In genomic region chr22:25741692-25742626, GRCh38 we compare ENCODE assay signal across 16 cellular contexts. TPM values are rescaled to one million over a fixed set of nuclear protein-coding genes. Genes with fewer than 3 reads are reported as not detected.
DNase-seq lines count a peak whose midpoint lies in the region; ATAC-seq and TF ChIP-seq lines count a peak whose summit lies in the region.
"Had no signal": no experiment of that assay in that cellular context is flagged by ENCODE, and none has a peak within 500 bp of the region (broad histone marks: within the 10 kb centered on the region; RNA-seq: fewer than 3 reads in every experiment).

A gene with protein sequence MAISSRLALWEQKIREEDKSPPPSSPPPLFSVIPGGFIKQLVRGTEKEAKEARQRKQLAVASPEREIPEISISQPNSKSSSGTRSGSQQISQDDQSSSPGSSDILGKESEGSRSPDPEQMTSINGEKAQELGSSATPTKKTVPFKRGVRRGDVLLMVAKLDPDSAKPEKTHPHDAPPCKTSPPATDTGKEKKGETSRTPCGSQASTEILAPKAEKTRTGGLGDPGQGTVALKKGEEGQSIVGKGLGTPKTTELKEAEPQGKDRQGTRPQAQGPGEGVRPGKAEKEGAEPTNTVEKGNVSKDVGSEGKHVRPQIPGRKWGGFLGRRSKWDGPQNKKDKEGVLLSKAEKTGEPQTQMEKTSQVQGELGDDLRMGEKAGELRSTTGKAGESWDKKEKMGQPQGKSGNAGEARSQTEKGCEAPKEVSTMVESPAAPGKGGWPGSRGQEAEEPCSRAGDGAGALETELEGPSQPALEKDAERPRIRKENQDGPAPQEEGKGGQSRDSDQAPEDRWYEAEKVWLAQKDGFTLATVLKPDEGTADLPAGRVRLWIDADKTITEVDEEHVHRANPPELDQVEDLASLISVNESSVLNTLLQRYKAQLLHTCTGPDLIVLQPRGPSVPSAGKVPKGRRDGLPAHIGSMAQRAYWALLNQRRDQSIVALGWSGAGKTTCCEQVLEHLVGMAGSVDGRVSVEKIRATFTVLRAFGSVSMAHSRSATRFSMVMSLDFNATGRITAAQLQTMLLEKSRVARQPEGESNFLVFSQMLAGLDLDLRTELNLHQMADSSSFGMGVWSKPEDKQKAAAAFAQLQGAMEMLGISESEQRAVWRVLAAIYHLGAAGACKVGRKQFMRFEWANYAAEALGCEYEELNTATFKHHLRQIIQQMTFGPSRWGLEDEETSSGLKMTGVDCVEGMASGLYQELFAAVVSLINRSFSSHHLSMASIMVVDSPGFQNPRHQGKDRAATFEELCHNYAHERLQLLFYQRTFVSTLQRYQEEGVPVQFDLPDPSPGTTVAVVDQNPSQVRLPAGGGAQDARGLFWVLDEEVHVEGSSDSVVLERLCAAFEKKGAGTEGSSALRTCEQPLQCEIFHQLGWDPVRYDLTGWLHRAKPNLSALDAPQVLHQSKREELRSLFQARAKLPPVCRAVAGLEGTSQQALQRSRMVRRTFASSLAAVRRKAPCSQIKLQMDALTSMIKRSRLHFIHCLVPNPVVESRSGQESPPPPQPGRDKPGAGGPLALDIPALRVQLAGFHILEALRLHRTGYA (N-terminal part only) (plus strand): TSS chr22:25742188. CDS start chr22:25761093, 18,905 bp downstream.

- H3K9me3 ChIP-seq in MM.1S (replicated peaks; ENCODE audit: insufficient read depth, low read length) = no peaks in the 10 kb centered on the region
- no peaks in the 10 kb centered on the region for H3K9me3 ChIP-seq in psoas muscle

- H3K27me3 Mint-ChIP-seq in GM23338 (ENCODE audit: insufficient read depth, low read depth, poor library complexity) = peaks cover 6% of the 10 kb centered on the region

- DNase-seq in GM23338 (ENCODE audit: low spot score) (no peak), MM.1S (no peak), Right ventricle myocardium inferior (ENCODE audit: missing footprints) (peak; percentile 80), psoas muscle (peak; percentile 80 to 94)
- no peak for DNase-seq in stimulated activated CD4-positive, alpha-beta T cell treated with anti-CD3 and anti-CD28 coated beads, Interleukin-15, amount 100 ng/mL, for 24 hours
- DNase-seq: activated T-cell treated with anti-CD3 and anti-CD28 coated beads, Interleukin-2, amount 50 U/mL, for 4 hours; GOT3; Karpas-422; midbrain; NCI-H2081; stimulated activated CD4-positive, alpha-beta T cell treated with anti-CD3 and anti-CD28 coated beads, Interleukin-4, amount 100 ng/mL, for 24 hours; stimulated activated naive CD4-positive, alpha-beta T cell treated with Interleukin-2 at 50 U/mL for 16 hours had no signal

- H4K20me1 ChIP-seq in GM23338 (replicated peaks; ENCODE audit: insufficient read depth) (no peaks in the 10 kb centered on the region), MM.1S (ENCODE audit: insufficient read depth, low read length) (no peaks in the 10 kb centered on the region)

- H3F3A ChIP-seq in GM23338 (replicated peaks; ENCODE audit: low read depth) = no peaks in the 10 kb centered on the region
- H3F3A ChIP-seq in MM.1S (ENCODE audit: insufficient read depth, low read length) = no peaks in the 10 kb centered on the region

- H3K4me2 ChIP-seq in GM23338 = no peak within 1 kb of the TSS
- H3K4me2 ChIP-seq in MM.1S (ENCODE audit: low read depth, low read length) = peak within 1 kb of the TSS; percentile 75

- H3K79me2 ChIP-seq in GM23338 (replicated peaks; ENCODE audit: insufficient read depth) (no peaks in the 10 kb centered on the region), MM.1S (ENCODE audit: low read length) (no peaks in the 10 kb centered on the region)

- no peaks in the 10 kb centered on the region; the same call in 2 of the 3 replicates for H3K9me3 Mint-ChIP-seq in GM23338
- H3K9me3 Mint-ChIP-seq: activated T-cell treated with anti-CD3 and anti-CD28 coated beads, Interleukin-2, amount 50 U/mL, for 4 hours; CD14-positive monocyte had no signal

- intact Hi-C loops in Right ventricle myocardium inferior (cut with DNase I) = no loop called here
- intact Hi-C loops in psoas muscle (cut with DNase I) = no loop called here

- H3K27ac Mint-ChIP-seq in GM23338 = no peak within 1 kb of the TSS; the same call in 1 of the 2 replicates
- H3K27ac Mint-ChIP-seq: CD14-positive monocyte, WTC11 had no signal

- no peaks in the 10 kb centered on the region for H3K36me3 Mint-ChIP-seq in GM23338 (ENCODE audit: low read depth)
- H3K36me3 Mint-ChIP-seq: CD14-positive monocyte, WTC11 had no signal

- H3K9ac ChIP-seq in MM.1S (ENCODE audit: low read length) = peak within 1 kb of the TSS; percentile 17; the same call in 1 of the 2 replicates

- no peak for ATAC-seq in GM23338
- ATAC-seq in Right ventricle myocardium inferior = peak; percentile 94
- peak; percentile 89 to 92 (median 90) for ATAC-seq in psoas muscle
- ATAC-seq in GM21390 (IDR thresholded peaks at IDR 0.05; ENCODE audit: unreplicated experiment) = no peak
- no peak for ATAC-seq in HG02938 (IDR thresholded peaks at IDR 0.05; ENCODE audit: unreplicated experiment)
- ATAC-seq: activated T-cell treated with anti-CD3 and anti-CD28 coated beads, Interleukin-2, amount 50 U/mL, for 4 hours; WTC11 had no signal

- 28 to 39% (median 32%) methylated on average over 36 of the region's 36 CpGs for WGBS in psoas muscle, 3 donors

- H3K9me2 ChIP-seq in GM23338 (ENCODE audit: insufficient read depth) = peaks cover 3% of the 10 kb centered on the region; the same call in 1 of the 2 replicates
- H3K9me2 ChIP-seq in MM.1S (replicated peaks; ENCODE audit: insufficient read depth, low read length) = no peaks in the 10 kb centered on the region

- H3K27me3 ChIP-seq in GM23338 (ENCODE audit: insufficient read depth) (no peaks in the 10 kb centered on the region), MM.1S (replicated peaks; ENCODE audit: insufficient read depth, low read length) (no peaks in the 10 kb centered on the region; the same call in 1 of the 2 replicates), psoas muscle (ENCODE audit: insufficient read depth in 3 of 3, low read length in 2 of 3) (no peaks in the 10 kb centered on the region)

- no peaks in the 10 kb centered on the region for H3K4me1 ChIP-seq in GM23338 (ENCODE audit: insufficient read depth)
- H3K4me1 ChIP-seq in MM.1S (ENCODE audit: low read length) = no peaks in the 10 kb centered on the region
- peaks cover 18% of the 10 kb centered on the region for H3K4me1 ChIP-seq in psoas muscle

- TF ChIP-seq CTCF in GM23338 (conservative IDR thresholded peaks at IDR 0.05; ENCODE audit: low read depth in 2 of 2) = no peak
- TF ChIP-seq CTCF in MM.1S (IDR thresholded peaks at IDR 0.05; ENCODE audit: low read length) = no peak
- no peak for TF ChIP-seq CTCF in psoas muscle (IDR thresholded peaks at IDR 0.05)

- H3K27ac ChIP-seq in GM23338 (ENCODE audit: low read depth) = no peak within 1 kb of the TSS
- no peak within 1 kb of the TSS for H3K27ac ChIP-seq in MM.1S (ENCODE audit: low read length)
- peak within 1 kb of the TSS; percentile 98 for H3K27ac ChIP-seq in psoas muscle

- peaks cover 13% of the 10 kb centered on the region; the same call in 2 of the 3 replicates for H3K4me1 Mint-ChIP-seq in GM23338
- H3K4me1 Mint-ChIP-seq: CD14-positive monocyte had no signal

- H3K36me3 ChIP-seq in GM23338 (ENCODE audit: insufficient read depth) (no peaks in the 10 kb centered on the region), MM.1S (replicated peaks; ENCODE audit: insufficient read depth, low read length) (no peaks in the 10 kb centered on the region), psoas muscle (ENCODE audit: insufficient read depth in 1 of 2, low read depth in 1 of 2) (no peaks in the 10 kb centered on the region)

- 0 out of 2 replicates have a peak within 1 kb of the TSS, but pooled peaks have one; percentile 59 for H2AFZ ChIP-seq in GM23338
- H2AFZ ChIP-seq in MM.1S (ENCODE audit: low read length) = peak within 1 kb of the TSS; percentile 62

- H3K4me3 ChIP-seq in GM23338 (no peak within 1 kb of the TSS), MM.1S (ENCODE audit: low read length) (peak within 1 kb of the TSS; percentile 39; the same call in 1 of the 2 replicates), psoas muscle (peak within 1 kb of the TSS; percentile 78)

- H3K4me3 Mint-ChIP-seq in GM23338 = no peak within 1 kb of the TSS
- H3K4me3 Mint-ChIP-seq: activated T-cell treated with anti-CD3 and anti-CD28 coated beads, Interleukin-2, amount 50 U/mL, for 4 hours; CD14-positive monocyte; WTC11 had no signal

TF ChIP-seq in GM23338, 12 proteins besides CTCF, POLR2A, EP300 and RAD21:
- TF ChIP-seq NANOG (IDR thresholded peaks at IDR 0.05; ENCODE audit: borderline replicate concordance) (no peak), ZNF331 (CRISPR knock-in tag; IDR thresholded peaks at IDR 0.05; ENCODE audit: low read depth) (no peak), POLR2AphosphoS5 (IDR thresholded peaks at IDR 0.05; ENCODE audit: low read depth) (no peak)

RNA-seq across cellular contexts. Expression of the gene that starts here (rescaled TPM):
- total RNA-seq in GM23338 (2014; rRNA removed; shearing (Covaris generic)) = 0.27 and 0.45 TPM in 2 replicates
- 0.36 and 0.82 TPM in 2 replicates for polyA plus RNA-seq in GM23338 (2016; fragmentation: Nextera tagmentation; extraction: Ambion mirVana)
- total RNA-seq in Right ventricle myocardium inferior = 139 TPM
- total RNA-seq in psoas muscle = 100 to 1,000 TPM; 273 to 434 (median 349) TPM
- 100 to 1,000 TPM in 2 of 3 donors, 10 to 100 TPM in 1; 79.3 to 224 (median 109) TPM for polyA plus RNA-seq in psoas muscle
- polyA plus RNA-seq: CD14-positive monocyte had no signal

Comparison
In these comparisons a context has a peak if more than half of its experiments do, and no peak if none do; other contexts are left out.
1. RNA of the gene that starts here (total RNA-seq): 273 to 434 TPM in psoas muscle and 139 TPM in Right ventricle myocardium inferior (single experiment); 0.27 to 0.45 TPM in GM23338; every median in the first group is over 10 times any median in the second.
2. RNA of the gene that starts here (polyA plus RNA-seq): 79.3 to 224 TPM in psoas muscle; 0.36 to 0.82 TPM in GM23338; every median in the first group is over 10 times any median in the second.
3. ATAC-seq: peak in Right ventricle myocardium inferior (single experiment) and psoas muscle (4 of 4); none in GM23338 (single experiment), GM21390 (single experiment) and HG02938 (single experiment).
4. DNase-seq: peak in Right ventricle myocardium inferior (single experiment) and psoas muscle (2 of 2); none in GM23338 (single experiment), MM.1S (single experiment) and stimulated activated CD4-positive, alpha-beta T cell treated with anti-CD3 and anti-CD28 coated beads, Interleukin-15, amount 100 ng/mL, for 24 hours (single experiment).